Comparison of ENCODE assay signal across 19 cellular contexts in the genomic region with DNA sequence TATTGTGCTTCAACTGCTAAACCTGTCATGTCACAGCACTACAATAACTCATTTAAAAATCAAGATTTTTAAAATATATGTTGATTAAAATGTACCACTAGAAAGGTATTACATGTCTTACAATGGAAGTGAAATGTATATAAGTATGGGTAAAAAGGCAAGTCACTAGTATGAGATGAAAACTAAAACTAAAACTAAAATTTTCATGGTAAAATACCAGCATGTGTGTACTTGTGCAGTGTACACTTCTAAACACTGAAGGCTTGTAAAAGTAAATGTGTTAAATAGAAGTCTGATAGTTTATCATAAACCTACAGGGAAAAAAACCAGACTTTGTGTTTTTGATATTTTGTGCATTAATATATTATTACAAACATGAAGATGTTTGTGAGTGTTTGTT. TPM values are rescaled to one million over a fixed set of nuclear protein-coding genes. Genes with fewer than 3 reads are reported as not detected.
"Had no signal": no experiment of that assay in that cellular context is flagged by ENCODE, and none has a peak within 500 bp of the region (broad histone marks: within the 10 kb centered on the region; RNA-seq: fewer than 3 reads in every experiment).

No MANE protein-coding gene starts in this region.

- H3K4me3 Mint-ChIP-seq: activated naive CD4-positive, alpha-beta T cell treated with anti-CD3 and anti-CD28 coated beads, Interleukin-2, amount 50 U/mL, for 24 hours; memory B cell; naive thymus-derived CD4-positive, alpha-beta T cell; type B pancreatic cell; WTC11 had no signal

- H3K27ac Mint-ChIP-seq: memory B cell; naive thymus-derived CD4-positive, alpha-beta T cell; type B pancreatic cell; WTC11 had no signal

- H3K4me1 Mint-ChIP-seq: WTC11 had no signal

- H3K36me3 Mint-ChIP-seq: activated naive CD4-positive, alpha-beta T cell treated with anti-CD3 and anti-CD28 coated beads, Interleukin-2, amount 50 U/mL, for 24 hours; type B pancreatic cell had no signal

- H3K27me3 Mint-ChIP-seq: activated naive CD4-positive, alpha-beta T cell treated with anti-CD3 and anti-CD28 coated beads, Interleukin-2, amount 50 U/mL, for 24 hours; memory B cell; stimulated activated naive CD8-positive, alpha-beta T cell treated with anti-CD3 and anti-CD28 coated beads, Interleukin-15, amount 100 ng/mL, for 72 hours; type B pancreatic cell had no signal

- DNase-seq: activated CD4-positive, alpha-beta T cell treated with anti-CD3 and anti-CD28 coated beads, Interleukin-2, amount 50 U/mL, for 1 hour; adrenal gland; dermis blood vessel endothelial cell; foreskin melanocyte; head of caudate nucleus; kidney glomerular epithelial cell; left ventricle myocardium superior; mucosa of descending colon; naive thymus-derived CD4-positive, alpha-beta T cell; ovary; stimulated activated naive CD8-positive, alpha-beta T cell treated with anti-CD3 and anti-CD28 coated beads, Interleukin-15, amount 100 ng/mL, for 72 hours had no signal

- ATAC-seq: left ventricle myocardium superior; mucosa of descending colon; naive thymus-derived CD4-positive, alpha-beta T cell; sciatic nerve; stimulated activated naive CD8-positive, alpha-beta T cell treated with anti-CD3 and anti-CD28 coated beads, Interleukin-15, amount 100 ng/mL, for 72 hours; WTC11 had no signal

- H3K9me3 Mint-ChIP-seq: activated naive CD4-positive, alpha-beta T cell treated with anti-CD3 and anti-CD28 coated beads, Interleukin-2, amount 50 U/mL, for 24 hours had no signal

RNA-seq across cellular contexts. Expression of a gene that starts 13.7 kb away (rescaled TPM):
- total RNA-seq: adrenal gland; chondrocyte; dermis blood vessel endothelial cell; fibroblast of lung; left ventricle myocardium superior; mucosa of descending colon; naive thymus-derived CD4-positive, alpha-beta T cell; ovary; pulmonary artery endothelial cell; sciatic nerve; WTC11 had no signal
